In the genomic region with DNA sequence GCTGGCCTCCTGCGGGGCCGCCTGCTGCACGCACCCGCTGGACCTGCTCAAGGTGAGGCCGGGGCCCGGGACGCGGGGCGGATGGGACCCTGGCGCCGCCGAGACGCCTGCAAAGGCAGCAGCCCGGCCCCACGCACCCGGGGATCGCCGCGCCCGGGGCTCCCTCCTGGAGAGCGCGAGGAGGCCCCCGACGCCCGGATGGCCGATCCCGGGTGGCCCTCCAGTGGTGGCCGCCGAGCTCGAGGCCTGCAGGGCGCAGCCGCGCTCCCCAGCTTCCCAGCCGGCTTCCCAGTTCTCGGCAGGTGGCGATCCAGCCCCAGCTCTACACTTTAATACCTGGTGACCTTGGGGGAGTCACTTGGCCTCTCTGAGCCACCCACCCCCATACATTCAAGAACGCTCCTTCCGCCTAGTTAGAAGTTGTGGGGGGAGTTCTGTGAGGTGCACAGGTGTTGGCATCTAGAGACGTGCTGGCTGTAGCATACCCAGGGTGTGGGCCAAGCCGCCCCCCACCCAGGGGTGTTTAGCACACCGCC, we compare ENCODE assay signal across 8 cellular contexts. TPM values are rescaled to one million over a fixed set of nuclear protein-coding genes. Genes with fewer than 3 reads are reported as not detected.
DNase-seq lines count a peak whose midpoint lies in the region; ATAC-seq and TF ChIP-seq lines count a peak whose summit lies in the region.

No MANE protein-coding gene starts in this region.

- H3K36me3 ChIP-seq in liver (ENCODE audit: control insufficient read depth in 4 of 4, insufficient read depth in 3 of 4, low read depth in 1 of 4, low read length in 3 of 4) = peaks cover 0 to 10% (median 5%) of the 10 kb centered on the region in 4 donors
- peaks cover 0 to 2% (median 0%) of the 10 kb centered on the region in 4 donors for H3K36me3 ChIP-seq in transverse colon

- no peak for TF ChIP-seq RAD21 in liver (IDR thresholded peaks at IDR 0.05)

- H3K27ac ChIP-seq in liver (ENCODE audit: low read depth in 1 of 2, low read length in 2 of 2) = peak overlapping the region; percentile 72 to 79
- peak overlapping the region; percentile 80 to 90 (median 86) for H3K27ac ChIP-seq in transverse colon

- H3K27me3 ChIP-seq in liver (ENCODE audit: control insufficient read depth in 4 of 4, insufficient read depth in 4 of 4, low read length in 3 of 4) = no peaks in the 10 kb centered on the region
- no peaks in the 10 kb centered on the region for H3K27me3 ChIP-seq in transverse colon

- peaks cover 18 to 50% (median 38%) of the 10 kb centered on the region in 4 donors for H3K4me1 ChIP-seq in liver (ENCODE audit: control insufficient read depth in 4 of 4, insufficient read depth in 4 of 4, low read length in 3 of 4)
- peaks cover 27 to 45% (median 43%) of the 10 kb centered on the region in 4 donors for H3K4me1 ChIP-seq in transverse colon

- TF ChIP-seq EP300 in transverse colon (IDR thresholded peaks at IDR 0.05; ENCODE audit: low read depth) = no peak

- in situ Hi-C loops in T47D (cut with HindIII; ENCODE audit: low pct_unique_long_range_greater_than_20kb, low sequenced_read_pairs) = no loop called here
- in situ Hi-C loops in transverse colon (cut with MboI; ENCODE audit: low pct_ligation_motif_present in 1 of 4, low pct_unique_long_range_greater_than_20kb in 1 of 4, low sequenced_read_pairs in 3 of 4) = no loop called here

- WGBS in liver = 2% methylated on average over 41 of the region's 41 CpGs
- 5% methylated on average over 25 of the region's 41 CpGs; no CpG with 5 or more reads in 1 of the 2 donors for WGBS in transverse colon (ENCODE audit: low coverage in 1 of 2), 2 donors

- DNase-seq in GF-D8 (lab: John Stamatoyannopoulos, UW) = peak; percentile 4
- DNase-seq in NB4 (ENCODE audit: low read depth) = peak; percentile 55
- peak; percentile 66 to 69 for DNase-seq in T47D (ENCODE audit: low read depth in 1 of 2, low spot score in 1 of 2)
- DNase-seq in transverse colon = peak; percentile 46
- no peak for DNase-seq in NCI-H2107 treated with DMSO at 0.1 percent for 48 hours (lab: John Stamatoyannopoulos, UW; ENCODE audit: unreplicated experiment)
- DNase-seq in MV-4-11 (lab: John Stamatoyannopoulos, UW) = no peak

- TF ChIP-seq CTCF in NB4 (IDR thresholded peaks at IDR 0.05; ENCODE audit: low read depth, low read length) = no peak
- peak; percentile 8 for TF ChIP-seq CTCF in liver (IDR thresholded peaks at IDR 0.05; ENCODE audit: low read depth, low read length, missing input control)
- peak in 2 of 5 experiments; percentile 8 to 42 for TF ChIP-seq CTCF in transverse colon (IDR thresholded peaks at IDR 0.05)

- intact Hi-C loops in transverse colon (cut with DNase I; ENCODE audit: low total_unique reads) = no loop called here

- peak; percentile 20 for ATAC-seq in GM21447 (IDR thresholded peaks at IDR 0.05; ENCODE audit: unreplicated experiment)

- H3K4me3 ChIP-seq in NB4 (ENCODE audit: low read depth, low read length) = peak overlapping the region; percentile 84
- H3K4me3 ChIP-seq in liver (ENCODE audit: low read depth in 1 of 3, low read length in 3 of 3) = peak overlapping the region; percentile 73 to 85 (median 74)
- peak overlapping the region; percentile 53 to 94 (median 77) for H3K4me3 ChIP-seq in transverse colon

- H3K9ac ChIP-seq in liver (ENCODE audit: low read depth in 1 of 2, low read length in 2 of 2) = peak overlapping the region; percentile 77 to 84

- H3K9me3 ChIP-seq in liver (ENCODE audit: control insufficient read depth in 4 of 4, low read length in 3 of 4) (no peaks in the 10 kb centered on the region), transverse colon (no peaks in the 10 kb centered on the region)

- no peak for TF ChIP-seq POLR2A in NB4 (IDR thresholded peaks at IDR 0.05; ENCODE audit: extremely low read depth, insufficient read length)
- TF ChIP-seq POLR2A in transverse colon (IDR thresholded peaks at IDR 0.05) = no peak

TF ChIP-seq in liver, 16 proteins besides CTCF, POLR2A, EP300 and RAD21:
- TF ChIP-seq SP1 (IDR thresholded peaks at IDR 0.05) (no peak), TAF1 (conservative IDR thresholded peaks at IDR 0.05) (no peak), NR2F2 (IDR thresholded peaks at IDR 0.05) (no peak), FOXA1 (IDR thresholded peaks at IDR 0.05) (no peak), GABPA (IDR thresholded peaks at IDR 0.05 in 1 of 2, conservative IDR thresholded peaks at IDR 0.05 in 1 of 2) (no peak)
TF ChIP-seq in liver: peak in this region for 0.

RNA-seq across cellular contexts. Expression of a gene that starts 0.5 kb away (rescaled TPM):
- total RNA-seq in liver (10 to 100 TPM; 19.8 to 54.6 TPM), transverse colon (10 to 100 TPM; 25.1 to 64.8 (median 46.6) TPM)
- 10 to 100 TPM; 36.7 to 51.2 TPM for polyA plus RNA-seq in liver

RNA-seq across cellular contexts. Expression of a gene that starts 9.4 kb away (rescaled TPM):
- total RNA-seq in liver (10 to 100 TPM in 1 of 2 donors, 1 to 10 TPM in 1; 9.1 to 15.1 TPM), transverse colon (100 to 1,000 TPM in 3 of 4 donors, 10 to 100 TPM in 1; 75.4 to 206 (median 114) TPM)
- 100 to 1,000 TPM; 103 to 121 TPM for polyA plus RNA-seq in liver

RNA-seq across cellular contexts. Expression of a gene that starts 28.7 kb away (rescaled TPM):
- total RNA-seq in liver (10 to 100 TPM; 27.6 to 31.6 TPM), transverse colon (100 to 1,000 TPM in 3 of 4 donors, 10 to 100 TPM in 1; 96.1 to 205 (median 150) TPM)
- 10 to 100 TPM; 21.8 to 28.7 TPM for polyA plus RNA-seq in liver

RNA-seq across cellular contexts. Expression of a gene that starts 28.9 kb away (rescaled TPM):
- total RNA-seq in liver (10 to 100 TPM in 1 of 2 donors, 1 to 10 TPM in 1; 9.8 to 12.9 TPM), transverse colon (10 to 100 TPM; 16.3 to 52.0 (median 33.1) TPM)
- 10 to 100 TPM in 1 of 2 donors, 1 to 10 TPM in 1; 7.9 to 24.3 TPM for polyA plus RNA-seq in liver

RNA-seq across cellular contexts. Expression of a gene that starts 46.0 kb away (rescaled TPM):
- total RNA-seq in liver (1 to 10 TPM; 4.3 to 4.8 TPM), transverse colon (10 to 100 TPM in 3 of 4 donors, 1 to 10 TPM in 1; 7.6 to 21.3 (median 13.5) TPM)
- polyA plus RNA-seq in liver = 1 to 10 TPM; 5.7 to 6.9 TPM

Comparison
In these comparisons a context has a peak if more than half of its experiments do, and no peak if none do; other contexts are left out.
1. DNase-seq: peak in GF-D8 (single experiment), NB4 (single experiment), T47D (2 of 2) and transverse colon (single experiment); none in NCI-H2107 treated with DMSO at 0.1 percent for 48 hours (single experiment) and MV-4-11 (single experiment).
2. RNA of a gene that starts 9.4 kb away (total RNA-seq): 75.4 to 206 TPM in transverse colon; 9.1 to 15.1 TPM in liver; every median in the first group is over 4 times any median in the second.
3. Peak in every context shown above with its lines, with median percentiles within 50 percentile points of each other: H3K4me3 ChIP-seq.